Comparison of ENCODE assay signal across 9 cellular contexts in the genomic region with DNA sequence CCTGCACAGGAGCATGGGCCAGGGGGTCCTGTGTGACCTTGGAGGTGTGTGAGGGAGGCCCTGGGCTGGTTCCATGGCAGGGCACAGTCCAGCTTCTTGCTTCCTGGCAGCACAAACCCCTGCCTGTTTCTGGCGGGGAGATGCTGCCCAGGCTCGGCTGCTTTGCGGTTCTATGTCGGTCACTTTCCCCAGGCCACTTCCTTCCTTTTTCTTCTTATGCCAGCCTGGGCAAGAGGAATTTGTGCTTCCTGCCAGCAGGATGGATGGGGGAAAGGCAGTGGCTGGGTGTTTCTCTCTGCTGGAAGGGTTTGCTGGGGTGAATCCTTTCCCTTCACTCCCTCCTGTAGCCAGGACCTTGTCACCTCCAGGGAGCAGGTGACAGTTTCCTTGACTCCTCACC. TPM values are rescaled to one million over a fixed set of nuclear protein-coding genes. Genes with fewer than 3 reads are reported as not detected.
DNase-seq lines count a peak whose midpoint lies in the region; ATAC-seq and TF ChIP-seq lines count a peak whose summit lies in the region.
"Had no signal": no experiment of that assay in that cellular context is flagged by ENCODE, and none has a peak within 500 bp of the region (broad histone marks: within the 10 kb centered on the region; RNA-seq: fewer than 3 reads in every experiment).

No MANE protein-coding gene starts in this region.

- no peak overlapping the region for H3K9ac ChIP-seq in muscle layer of colon (ENCODE audit: low read length)

- no peak for TF ChIP-seq CTCF in heart left ventricle (IDR thresholded peaks at IDR 0.05)

- no peak for DNase-seq in heart left ventricle
- DNase-seq in Right ventricle myocardium inferior (ENCODE audit: missing footprints): no peak
- peak; percentile 51 for DNase-seq in cerebellar cortex (ENCODE audit: low spot score)
- no peak for DNase-seq in HuH-7.5 (ENCODE audit: low spot score)
- DNase-seq in activated CD8-positive, alpha-beta memory T cell treated with anti-CD3 and anti-CD28 coated beads, Interleukin-2, amount 50 U/mL, for 4 hours: no peak
- DNase-seq in activated gamma-delta T cell treated with Interleukin-2 at 50 U/mL for 16 hours: no peak
- DNase-seq: NCI-H2081 had no signal

- H3K27me3 ChIP-seq in heart left ventricle: peaks cover 0 to 3% (median 0%) of the 10 kb centered on the region in 9 donors
- H3K27me3 ChIP-seq in muscle layer of colon (ENCODE audit: control insufficient read depth in 1 of 2, insufficient read depth in 2 of 2, low read length in 2 of 2): no peaks in the 10 kb centered on the region

- H3K4me3 ChIP-seq in heart left ventricle: no peak overlapping the region
- no peak overlapping the region for H3K4me3 ChIP-seq in muscle layer of colon (ENCODE audit: low read depth in 1 of 2, low read length in 2 of 2)

- H3K4me1 ChIP-seq in heart left ventricle (peaks cover 46 to 100% (median 96%) of the 10 kb centered on the region in 12 donors), muscle layer of colon (ENCODE audit: insufficient read depth, low read length) (peaks cover 78% of the 10 kb centered on the region)

- 36 to 54% (median 39%) methylated on average over 4 of the region's 4 CpGs for WGBS in heart left ventricle, 4 donors

- no peak for TF ChIP-seq POLR2A in heart left ventricle (IDR thresholded peaks at IDR 0.05)

- peak overlapping the region in 11 of 12 donors; percentile 20 to 76 (median 48) for H3K27ac ChIP-seq in heart left ventricle
- H3K27ac ChIP-seq in muscle layer of colon (ENCODE audit: low read depth, low read length): peak overlapping the region; percentile 53

- H3K36me3 ChIP-seq in heart left ventricle (no peaks in the 10 kb centered on the region), muscle layer of colon (ENCODE audit: insufficient read depth, low read length) (no peaks in the 10 kb centered on the region)

- no peaks in the 10 kb centered on the region for H3K9me3 ChIP-seq in heart left ventricle
- H3K9me3 ChIP-seq in muscle layer of colon (ENCODE audit: low read length): no peaks in the 10 kb centered on the region

- intact Hi-C loops in heart left ventricle (cut with DNase I): no loop called here
- intact Hi-C loops in Right ventricle myocardium inferior (cut with DNase I): no loop called here

- ATAC-seq in heart left ventricle (no peak), Right ventricle myocardium inferior (no peak), HG03108 (IDR thresholded peaks at IDR 0.05; ENCODE audit: unreplicated experiment) (no peak)

RNA-seq across cellular contexts. Expression of gene ASAP2, which starts 24.3 kb away (rescaled TPM):
- total RNA-seq in heart left ventricle (10 to 100 TPM in 7 of 9 donors, 1 to 10 TPM in 2; 7.4 to 17.0 (median 12.9) TPM), Right ventricle myocardium inferior (12.9 TPM)
- polyA plus RNA-seq in heart left ventricle: 1 to 10 TPM; 6.7 to 8.0 TPM
